10 cellular contexts compared by ENCODE assay signal in the genomic region with DNA sequence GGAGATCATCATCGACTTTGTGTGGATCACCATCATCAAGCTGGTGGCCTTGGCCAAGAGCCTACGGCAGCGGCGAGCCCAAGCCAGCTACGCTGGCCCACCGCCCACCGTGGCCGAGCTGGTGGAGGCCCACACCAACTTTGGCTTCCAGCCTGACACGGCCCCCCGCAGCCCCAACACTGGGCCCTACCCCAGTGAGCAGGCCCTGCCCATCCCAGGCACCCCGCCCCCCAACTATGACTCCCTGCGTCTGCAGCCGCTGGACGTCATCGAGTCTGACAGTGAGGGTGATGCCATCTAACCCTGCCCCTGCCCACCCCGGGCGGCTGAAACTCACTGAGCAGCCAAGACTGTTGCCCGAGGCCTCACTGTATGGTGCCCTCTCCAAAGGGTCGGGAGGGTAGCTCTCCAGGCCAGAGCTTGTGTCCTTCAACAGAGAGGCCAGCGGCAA.
"Had no signal": no experiment of that assay in that cellular context is flagged by ENCODE, and none has a peak within 500 bp of the region (broad histone marks: within the 10 kb centered on the region; RNA-seq: fewer than 3 reads in every experiment).

No MANE protein-coding gene starts in this region.

- DNase-seq: HFFc6, KBM-7 had no signal

- H3K9me3 Mint-ChIP-seq: GM23338, HFFc6, IgD-negative memory B cell had no signal

- H3K4me3 Mint-ChIP-seq: GM23338, HFFc6, IgD-negative memory B cell had no signal

- H2AFZ ChIP-seq: GM23338 had no signal

- H3K4me1 Mint-ChIP-seq: GM23338, IgD-negative memory B cell had no signal

- H3K9me3 ChIP-seq: HAP-1 had no signal

- H3K4me3 ChIP-seq: GM23338, HAP-1 had no signal

- ATAC-seq: GM23338, HCT116 had no signal

- H3K9ac ChIP-seq: KMS-11 had no signal

- H3K4me2 ChIP-seq: GM23338, KMS-11 had no signal

- H3K4me1 ChIP-seq: HAP-1 had no signal

- H3K27ac ChIP-seq: KMS-11 had no signal

- H3K36me3 Mint-ChIP-seq: IgD-negative memory B cell had no signal

- H3K27ac Mint-ChIP-seq: GM23338, HFFc6, IgD-negative memory B cell had no signal

- H3K36me3 ChIP-seq: HAP-1 had no signal

- FAIRE-seq: H1, H54, HTR-8/SVneo had no signal
